ENCODE assay signal across 1 cellular context in genomic region chr15:73165844-73166243, GRCh38.
TF ChIP-seq lines count a peak whose summit lies in the region.

No MANE protein-coding gene starts in this region.

TF ChIP-seq in GM12878, 131 proteins besides CTCF, POLR2A, EP300 and RAD21 (continued from another document):
- no peak for TF ChIP-seq MLLT1 (IDR thresholded peaks at IDR 0.05)
- TF ChIP-seq CBX5 (IDR thresholded peaks at IDR 0.05; ENCODE audit: low read depth) = no peak
- TF ChIP-seq IRF4 (IDR thresholded peaks at IDR 0.05; ENCODE audit: low read depth, low read length) = no peak
- no peak for TF ChIP-seq HDAC2 (IDR thresholded peaks at IDR 0.05)
- TF ChIP-seq STAT1 (conservative IDR thresholded peaks at IDR 0.05) = no peak
- no peak for TF ChIP-seq MAX (IDR thresholded peaks at IDR 0.05; ENCODE audit: low read depth, low read length)
- no peak for TF ChIP-seq BCL3 (IDR thresholded peaks at IDR 0.05; ENCODE audit: borderline replicate concordance, insufficient read depth, low read depth, low read length, poor library complexity, severe bottlenecking)
- TF ChIP-seq MYC (IDR thresholded peaks at IDR 0.05; ENCODE audit: insufficient read depth, insufficient read length, insufficient replicate concordance, low read length, severe bottlenecking) = no peak
- TF ChIP-seq TAF1 (IDR thresholded peaks at IDR 0.05; ENCODE audit: borderline replicate concordance, low read depth, low read length) = no peak
TF ChIP-seq in GM12878: peak in this region for 0.
